2 cellular contexts compared by ENCODE assay signal in genomic region chr10:72049969-72050781, GRCh38.
TF ChIP-seq lines count a peak whose summit lies in the region.

No MANE protein-coding gene starts in this region.

TF ChIP-seq in HepG2, 621 proteins besides CTCF, POLR2A, EP300 and RAD21:
- TF ChIP-seq RFXANK (CRISPR knock-in tag; IDR thresholded peaks at IDR 0.05) (peak; percentile 97), HMGA1 (CRISPR knock-in tag; conservative IDR thresholded peaks at IDR 0.05) (no peak), ASH2L (IDR thresholded peaks at IDR 0.05; ENCODE audit: insufficient read length, low read depth, low read length) (no peak), KDM6A (CRISPR knock-in tag; IDR thresholded peaks at IDR 0.05; ENCODE audit: low read depth) (no peak), ZFP37 (CRISPR knock-in tag; IDR thresholded peaks at IDR 0.05; ENCODE audit: borderline replicate concordance) (no peak), ZNF207 (IDR thresholded peaks at IDR 0.05; ENCODE audit: borderline replicate concordance) (no peak), RAD51 (IDR thresholded peaks at IDR 0.05; ENCODE audit: borderline replicate concordance) (no peak), CREB1 (IDR thresholded peaks at IDR 0.05) (no peak), CREB1 (CRISPR knock-in tag; IDR thresholded peaks at IDR 0.05) (peak; percentile 40; the same call in 1 of the 2 replicates), NFYC (CRISPR knock-in tag; IDR thresholded peaks at IDR 0.05) (peak; percentile 80), WIZ (CRISPR knock-in tag; IDR thresholded peaks at IDR 0.05) (0 out of 2 replicates have a peak, but pooled peaks have one; percentile 38), ZNF800 (CRISPR knock-in tag; IDR thresholded peaks at IDR 0.05) (no peak), HDAC6 (IDR thresholded peaks at IDR 0.05; ENCODE audit: low read depth, low read length) (no peak), ZBTB20 (CRISPR knock-in tag; IDR thresholded peaks at IDR 0.05; ENCODE audit: borderline replicate concordance, low read depth) (no peak), NFYB (CRISPR knock-in tag; IDR thresholded peaks at IDR 0.05) (peak; percentile 77), ZFP36 (IDR thresholded peaks at IDR 0.05; ENCODE audit: borderline replicate concordance, low read depth, low read length, partially characterized antibody) (peak; percentile 28), RFX5 (IDR thresholded peaks at IDR 0.05; ENCODE audit: low read depth, low read length) (peak; percentile 96), RFXAP (CRISPR knock-in tag; IDR thresholded peaks at IDR 0.05; ENCODE audit: borderline replicate concordance) (peak; percentile 99), HNRNPLL (IDR thresholded peaks at IDR 0.05; ENCODE audit: low read depth, low read length, poor library complexity, severe bottlenecking) (no peak), HNF1B (CRISPR knock-in tag; IDR thresholded peaks at IDR 0.05) (no peak), SIN3A (IDR thresholded peaks at IDR 0.05; ENCODE audit: borderline replicate concordance, low read depth, low read length) (no peak), ZNF232 (CRISPR knock-in tag; IDR thresholded peaks at IDR 0.05; ENCODE audit: borderline replicate concordance) (no peak), ZNF10 (CRISPR knock-in tag; IDR thresholded peaks at IDR 0.05; ENCODE audit: borderline replicate concordance, low read depth) (no peak), ZNF672 (CRISPR knock-in tag; IDR thresholded peaks at IDR 0.05) (no peak), ZMYM3 (CRISPR knock-in tag; IDR thresholded peaks at IDR 0.05) (0 out of 2 replicates have a peak, but pooled peaks have one; percentile 17), MXD4 (CRISPR knock-in tag; IDR thresholded peaks at IDR 0.05) (no peak), FOXK1 (CRISPR knock-in tag; IDR thresholded peaks at IDR 0.05; ENCODE audit: borderline replicate concordance, low read depth) (no peak)

TF ChIP-seq in K562, 482 proteins besides CTCF, POLR2A, EP300 and RAD21:
- TF ChIP-seq RBM39 (optimal IDR thresholded peaks at IDR 0.05; ENCODE audit: low read depth, low read length): no peak
- peak; percentile 82 for TF ChIP-seq ZFP36 (IDR thresholded peaks at IDR 0.05; ENCODE audit: low read depth, low read length, partially characterized antibody)
- TF ChIP-seq PTBP1 (IDR thresholded peaks at IDR 0.05; ENCODE audit: low read depth, low read length): no peak
- no peak for TF ChIP-seq MTA3 (IDR thresholded peaks at IDR 0.05; ENCODE audit: borderline replicate concordance)
- TF ChIP-seq PRPF4 (IDR thresholded peaks at IDR 0.05; ENCODE audit: insufficient read depth, low read depth, low read length, poor library complexity, severe bottlenecking): no peak
- TF ChIP-seq TEAD2 (tag; IDR thresholded peaks at IDR 0.05): no peak
- TF ChIP-seq RBM15 (IDR thresholded peaks at IDR 0.05; ENCODE audit: insufficient read depth, low read length): no peak
- TF ChIP-seq NR4A1 (CRISPR knock-in tag; IDR thresholded peaks at IDR 0.05): no peak
- no peak for TF ChIP-seq NR4A1 (tag; IDR thresholded peaks at IDR 0.05)
- peak; percentile 42 for TF ChIP-seq RBM25 (IDR thresholded peaks at IDR 0.05; ENCODE audit: low read depth, low read length, severe bottlenecking)
- 0 out of 2 replicates have a peak, but pooled peaks have one; percentile 20 for TF ChIP-seq ZNF143 (CRISPR knock-in tag; IDR thresholded peaks at IDR 0.05)
- TF ChIP-seq SREBF2 (CRISPR knock-in tag; IDR thresholded peaks at IDR 0.05): no peak
- TF ChIP-seq IFI16 (CRISPR knock-in tag; IDR thresholded peaks at IDR 0.05): no peak
- no peak for TF ChIP-seq ZNF644 (tag; IDR thresholded peaks at IDR 0.05; ENCODE audit: low read depth)
- peak; percentile 63 for TF ChIP-seq BCOR (IDR thresholded peaks at IDR 0.05)
- TF ChIP-seq RBM22 (IDR thresholded peaks at IDR 0.05; ENCODE audit: low read depth, low read length, poor library complexity, severe bottlenecking): no peak
- TF ChIP-seq CAMTA2 (CRISPR knock-in tag; conservative IDR thresholded peaks at IDR 0.05): no peak
- no peak for TF ChIP-seq CTCFL (IDR thresholded peaks at IDR 0.05; ENCODE audit: borderline replicate concordance, insufficient read depth, low read depth, low read length, poor library complexity, severe bottlenecking)
- TF ChIP-seq ETV6 (IDR thresholded peaks at IDR 0.05; ENCODE audit: borderline replicate concordance in 1 of 2, low read depth in 2 of 2, low read length in 1 of 2): no peak
- no peak for TF ChIP-seq ETV6 (CRISPR knock-in tag; IDR thresholded peaks at IDR 0.05; ENCODE audit: borderline replicate concordance)
- TF ChIP-seq PRMT5 (CRISPR knock-in tag; IDR thresholded peaks at IDR 0.05): no peak
- no peak for TF ChIP-seq CBFB (CRISPR knock-in tag; IDR thresholded peaks at IDR 0.05)
- no peak for TF ChIP-seq RERE (CRISPR knock-in tag; IDR thresholded peaks at IDR 0.05; ENCODE audit: borderline replicate concordance)
- TF ChIP-seq TSC22D4 (tag; IDR thresholded peaks at IDR 0.05): no peak
- TF ChIP-seq POLR2B (IDR thresholded peaks at IDR 0.05; ENCODE audit: low read depth, partially characterized antibody): no peak
- no peak for TF ChIP-seq HNRNPL (IDR thresholded peaks at IDR 0.05; ENCODE audit: low read depth, low read length)
- TF ChIP-seq PHF8 (IDR thresholded peaks at IDR 0.05; ENCODE audit: borderline replicate concordance, low read length): no peak
- no peak for TF ChIP-seq ZBTB40 (IDR thresholded peaks at IDR 0.05)
- no peak for TF ChIP-seq ZBTB40 (CRISPR knock-in tag; IDR thresholded peaks at IDR 0.05)
- TF ChIP-seq DIDO1 (tag; IDR thresholded peaks at IDR 0.05; ENCODE audit: low read depth): no peak
- TF ChIP-seq PKNOX1 (IDR thresholded peaks at IDR 0.05): no peak
- TF ChIP-seq CC2D1A (IDR thresholded peaks at IDR 0.05): no peak
- no peak for TF ChIP-seq MLX (CRISPR knock-in tag; conservative IDR thresholded peaks at IDR 0.05)
TF ChIP-seq in K562: peak in this region for 4.
